Comparison of ENCODE assay signal across 2 cellular contexts in genomic region chr1:94164885-94165284, GRCh38. TPM values are rescaled to one million over a fixed set of nuclear protein-coding genes. Genes with fewer than 3 reads are reported as not detected.
"Had no signal": no experiment of that assay in that cellular context is flagged by ENCODE, and none has a peak within 500 bp of the region (broad histone marks: within the 10 kb centered on the region; RNA-seq: fewer than 3 reads in every experiment).

No MANE protein-coding gene starts in this region.

RNA-seq across cellular contexts. Expression of gene ABCA4, which starts 43.9 kb away (rescaled TPM):
- total RNA-seq: MCF 10A, NCI-H460 had no signal
